In genomic region chr4:74549936-74550335, GRCh38 we compare ENCODE assay signal across 29 cellular contexts.
DNase-seq lines count a peak whose midpoint lies in the region; TF ChIP-seq lines count a peak whose summit lies in the region.
"Had no signal": no experiment of that assay in that cellular context is flagged by ENCODE, and none has a peak within 500 bp of the region (broad histone marks: within the 10 kb centered on the region; RNA-seq: fewer than 3 reads in every experiment).

No MANE protein-coding gene starts in this region.

- no peaks in the 10 kb centered on the region for H3K36me3 Mint-ChIP-seq in progenitor cell of endocrine pancreas (ENCODE audit: insufficient read depth)
- H3K36me3 Mint-ChIP-seq: CD4-positive, alpha-beta memory T cell; neural progenitor cell had no signal

- no peaks in the 10 kb centered on the region for H3K9me3 Mint-ChIP-seq in progenitor cell of endocrine pancreas (ENCODE audit: low read depth)
- H3K9me3 Mint-ChIP-seq: activated CD4-positive, alpha-beta memory T cell treated with anti-CD3 and anti-CD28 coated beads, Interleukin-2, amount 10 ng/mL, durations not matched to agents 7 days and 5 days; CD4-positive, alpha-beta memory T cell; H9; neural progenitor cell had no signal

- DNase-seq in AG10803 (ENCODE audit: low read depth) (peak; percentile 46), HT1080 (ENCODE audit: low read depth) (peak; percentile 40), dedifferentiated amniotic fluid mesenchymal stem cell (ENCODE audit: extremely low spot score) (peak; percentile 14), kidney glomerular epithelial cell (lab: John Stamatoyannopoulos, UW) (peak; percentile 11), progenitor cell of endocrine pancreas (ENCODE audit: low spot score, unreplicated experiment) (no peak), SKM-1 treated with dmso at 0.1 percent for 144 hours (lab: John Stamatoyannopoulos, UW; ENCODE audit: unreplicated experiment) (no peak), T-helper 2 cell (no peak), activated gamma-delta T cell treated with Interleukin-2 at 50 U/mL for 16 hours (no peak)
- DNase-seq: activated CD4-positive, alpha-beta memory T cell treated with anti-CD3 and anti-CD28 coated beads, Interleukin-2, amount 10 ng/mL, durations not matched to agents 7 days and 5 days; activated CD4-positive, CD25-positive, alpha-beta regulatory T cell treated with anti-CD3 and anti-CD28 coated beads, Interleukin-2, amount 50 U/mL, for 72 hours; activated CD8-positive, alpha-beta memory T cell treated with anti-CD3 and anti-CD28 coated beads, Interleukin-2, amount 50 U/mL, for 4 hours; activated naive CD4-positive, alpha-beta T cell treated with Interleukin-2 at 50 U/mL for 16 hours; CD4-positive, alpha-beta memory T cell; H9; hypothalamus; left ventricle myocardium inferior; NCI-H1048; NCI-H1694; NCI-H2171; NCI-H510A; SK-N-SH; spleen; stimulated activated CD4-positive, alpha-beta T cell treated with anti-CD3 and anti-CD28 coated beads, Interleukin-2, amount 100 ng/mL, for 24 hours; stimulated activated naive CD8-positive, alpha-beta T cell treated with anti-CD3 and anti-CD28 coated beads, Interleukin-15, Interleukin-2, amounts not matched to agents 100 U/mL and 50 U/mL, for 24 hours; T-helper 17 cell; upper lobe of right lung had no signal

- TF ChIP-seq CTCF in AG10803 (conservative IDR thresholded peaks at IDR 0.05; ENCODE audit: low read length) (no peak), progenitor cell of endocrine pancreas (IDR thresholded peaks at IDR 0.05; ENCODE audit: unreplicated experiment) (no peak)

- H3K27me3 Mint-ChIP-seq in progenitor cell of endocrine pancreas: no peaks in the 10 kb centered on the region
- H3K27me3 Mint-ChIP-seq: activated CD4-positive, alpha-beta memory T cell treated with anti-CD3 and anti-CD28 coated beads, Interleukin-2, amount 10 ng/mL, durations not matched to agents 7 days and 5 days had no signal

- no peaks in the 10 kb centered on the region for H3K4me1 Mint-ChIP-seq in progenitor cell of endocrine pancreas (ENCODE audit: low read depth)
- H3K4me1 Mint-ChIP-seq: activated CD4-positive, alpha-beta memory T cell treated with anti-CD3 and anti-CD28 coated beads, Interleukin-2, amount 10 ng/mL, durations not matched to agents 7 days and 5 days; CD4-positive, alpha-beta memory T cell; T-helper 17 cell had no signal

- no peak overlapping the region for H3K27ac Mint-ChIP-seq in progenitor cell of endocrine pancreas
- H3K27ac Mint-ChIP-seq: activated CD4-positive, alpha-beta memory T cell treated with anti-CD3 and anti-CD28 coated beads, Interleukin-2, amount 10 ng/mL, durations not matched to agents 7 days and 5 days; CD4-positive, alpha-beta memory T cell; H9; neural progenitor cell; T-helper 17 cell had no signal

- no peak overlapping the region for H3K4me3 Mint-ChIP-seq in progenitor cell of endocrine pancreas (ENCODE audit: low read depth)
- H3K4me3 Mint-ChIP-seq: activated CD4-positive, alpha-beta memory T cell treated with anti-CD3 and anti-CD28 coated beads, Interleukin-2, amount 10 ng/mL, durations not matched to agents 7 days and 5 days; CD4-positive, alpha-beta memory T cell; H9; neural progenitor cell; T-helper 17 cell had no signal

- H3K4me3 ChIP-seq in AG10803 (ENCODE audit: low read length): no peak overlapping the region
- H3K4me3 ChIP-seq: A549, left ventricle myocardium inferior, neural progenitor cell, right atrium auricular region, spleen, upper lobe of right lung had no signal

Comparison
In these comparisons a context has a peak if more than half of its experiments do, and no peak if none do; other contexts are left out.
1. DNase-seq: peak in AG10803 (single experiment), HT1080 (single experiment), dedifferentiated amniotic fluid mesenchymal stem cell (single experiment) and kidney glomerular epithelial cell (single experiment); none in progenitor cell of endocrine pancreas (single experiment), SKM-1 treated with dmso at 0.1 percent for 144 hours (single experiment), T-helper 2 cell (0 of 5) and activated gamma-delta T cell treated with Interleukin-2 at 50 U/mL for 16 hours (single experiment).